In the genomic region with DNA sequence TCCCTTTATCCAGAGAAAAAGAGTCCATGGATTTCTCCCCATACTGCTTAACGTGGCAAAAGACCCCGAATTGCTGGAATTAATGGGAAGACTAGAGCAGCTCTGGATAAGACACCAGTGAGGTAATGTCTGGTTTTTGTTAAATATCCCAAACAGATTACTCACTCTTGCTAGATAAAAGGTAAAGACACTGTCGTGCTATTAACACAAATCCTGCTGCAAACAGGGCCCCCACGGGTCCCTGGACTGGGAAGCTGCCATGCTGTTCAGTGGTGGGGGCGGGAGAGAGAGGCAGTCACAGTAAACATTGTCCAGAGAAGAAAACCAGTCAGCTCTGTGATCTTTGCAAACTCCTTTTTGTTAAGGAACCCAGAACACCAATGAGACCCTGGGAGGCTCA, we compare ENCODE assay signal across 1 cellular context.
A peak's percentile ranks its signal among the peaks of the same experiment; 100 is the strongest.
TF ChIP-seq lines count a peak whose summit lies in the region.

No MANE protein-coding gene starts in this region.

TF ChIP-seq in HepG2, 621 proteins besides CTCF, POLR2A, EP300 and RAD21 (continued from another document):
- TF ChIP-seq, protein P1, sequence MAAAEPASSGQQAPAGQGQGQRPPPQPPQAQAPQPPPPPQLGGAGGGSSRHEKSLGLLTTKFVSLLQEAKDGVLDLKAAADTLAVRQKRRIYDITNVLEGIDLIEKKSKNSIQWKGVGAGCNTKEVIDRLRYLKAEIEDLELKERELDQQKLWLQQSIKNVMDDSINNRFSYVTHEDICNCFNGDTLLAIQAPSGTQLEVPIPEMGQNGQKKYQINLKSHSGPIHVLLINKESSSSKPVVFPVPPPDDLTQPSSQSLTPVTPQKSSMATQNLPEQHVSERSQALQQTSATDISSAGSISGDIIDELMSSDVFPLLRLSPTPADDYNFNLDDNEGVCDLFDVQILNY (CRISPR knock-in tag; conservative IDR thresholded peaks at IDR 0.05): no peak
- TF ChIP-seq ZNF414 (CRISPR knock-in tag; IDR thresholded peaks at IDR 0.05) (no peak), ZNF567 (CRISPR knock-in tag; IDR thresholded peaks at IDR 0.05; ENCODE audit: borderline replicate concordance) (no peak), SAP130 (CRISPR knock-in tag; IDR thresholded peaks at IDR 0.05; ENCODE audit: low read depth) (0 out of 2 replicates have a peak, but pooled peaks have one; percentile 23), ZNF75D (CRISPR knock-in tag; IDR thresholded peaks at IDR 0.05; ENCODE audit: borderline replicate concordance) (no peak), JUND (CRISPR knock-in tag; IDR thresholded peaks at IDR 0.05) (no peak), NFRKB (IDR thresholded peaks at IDR 0.05) (no peak), REPIN1 (CRISPR knock-in tag; IDR thresholded peaks at IDR 0.05; ENCODE audit: borderline replicate concordance, low read depth) (no peak), TBP (CRISPR knock-in tag; IDR thresholded peaks at IDR 0.05) (no peak), ETV5 (CRISPR knock-in tag; IDR thresholded peaks at IDR 0.05; ENCODE audit: borderline replicate concordance) (no peak), PAX8 (CRISPR knock-in tag; IDR thresholded peaks at IDR 0.05; ENCODE audit: borderline replicate concordance) (no peak), SIX4 (CRISPR knock-in tag; IDR thresholded peaks at IDR 0.05) (no peak), ZKSCAN1 (IDR thresholded peaks at IDR 0.05; ENCODE audit: low read length) (no peak), TBX2 (CRISPR knock-in tag; IDR thresholded peaks at IDR 0.05; ENCODE audit: borderline replicate concordance) (peak; percentile 41; the same call in 1 of the 2 replicates), ZNF235 (CRISPR knock-in tag; IDR thresholded peaks at IDR 0.05; ENCODE audit: borderline replicate concordance) (no peak), XRCC5 (optimal IDR thresholded peaks at IDR 0.05; ENCODE audit: low read length) (no peak), SAFB2 (CRISPR knock-in tag; IDR thresholded peaks at IDR 0.05; ENCODE audit: borderline replicate concordance, low read depth) (no peak), FOXK1 (CRISPR knock-in tag; IDR thresholded peaks at IDR 0.05; ENCODE audit: borderline replicate concordance, low read depth) (no peak), ZNF577 (CRISPR knock-in tag; IDR thresholded peaks at IDR 0.05; ENCODE audit: borderline replicate concordance, low read depth) (no peak), ASH2L (IDR thresholded peaks at IDR 0.05; ENCODE audit: insufficient read length, low read depth, low read length) (no peak), ZSCAN29 (CRISPR knock-in tag; conservative IDR thresholded peaks at IDR 0.05) (no peak)
- TF ChIP-seq, protein P2, sequence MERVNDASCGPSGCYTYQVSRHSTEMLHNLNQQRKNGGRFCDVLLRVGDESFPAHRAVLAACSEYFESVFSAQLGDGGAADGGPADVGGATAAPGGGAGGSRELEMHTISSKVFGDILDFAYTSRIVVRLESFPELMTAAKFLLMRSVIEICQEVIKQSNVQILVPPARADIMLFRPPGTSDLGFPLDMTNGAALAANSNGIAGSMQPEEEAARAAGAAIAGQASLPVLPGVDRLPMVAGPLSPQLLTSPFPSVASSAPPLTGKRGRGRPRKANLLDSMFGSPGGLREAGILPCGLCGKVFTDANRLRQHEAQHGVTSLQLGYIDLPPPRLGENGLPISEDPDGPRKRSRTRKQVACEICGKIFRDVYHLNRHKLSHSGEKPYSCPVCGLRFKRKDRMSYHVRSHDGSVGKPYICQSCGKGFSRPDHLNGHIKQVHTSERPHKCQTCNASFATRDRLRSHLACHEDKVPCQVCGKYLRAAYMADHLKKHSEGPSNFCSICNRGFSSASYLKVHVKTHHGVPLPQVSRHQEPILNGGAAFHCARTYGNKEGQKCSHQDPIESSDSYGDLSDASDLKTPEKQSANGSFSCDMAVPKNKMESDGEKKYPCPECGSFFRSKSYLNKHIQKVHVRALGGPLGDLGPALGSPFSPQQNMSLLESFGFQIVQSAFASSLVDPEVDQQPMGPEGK (CRISPR knock-in tag; IDR thresholded peaks at IDR 0.05): peak; percentile 91
- TF ChIP-seq, protein P3, sequence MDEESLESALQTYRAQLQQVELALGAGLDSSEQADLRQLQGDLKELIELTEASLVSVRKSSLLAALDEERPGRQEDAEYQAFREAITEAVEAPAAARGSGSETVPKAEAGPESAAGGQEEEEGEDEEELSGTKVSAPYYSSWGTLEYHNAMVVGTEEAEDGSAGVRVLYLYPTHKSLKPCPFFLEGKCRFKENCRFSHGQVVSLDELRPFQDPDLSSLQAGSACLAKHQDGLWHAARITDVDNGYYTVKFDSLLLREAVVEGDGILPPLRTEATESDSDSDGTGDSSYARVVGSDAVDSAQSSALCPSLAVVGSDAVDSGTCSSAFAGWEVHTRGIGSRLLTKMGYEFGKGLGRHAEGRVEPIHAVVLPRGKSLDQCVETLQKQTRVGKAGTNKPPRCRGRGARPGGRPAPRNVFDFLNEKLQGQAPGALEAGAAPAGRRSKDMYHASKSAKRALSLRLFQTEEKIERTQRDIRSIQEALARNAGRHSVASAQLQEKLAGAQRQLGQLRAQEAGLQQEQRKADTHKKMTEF (CRISPR knock-in tag; IDR thresholded peaks at IDR 0.05): no peak
- TF ChIP-seq, protein P4, sequence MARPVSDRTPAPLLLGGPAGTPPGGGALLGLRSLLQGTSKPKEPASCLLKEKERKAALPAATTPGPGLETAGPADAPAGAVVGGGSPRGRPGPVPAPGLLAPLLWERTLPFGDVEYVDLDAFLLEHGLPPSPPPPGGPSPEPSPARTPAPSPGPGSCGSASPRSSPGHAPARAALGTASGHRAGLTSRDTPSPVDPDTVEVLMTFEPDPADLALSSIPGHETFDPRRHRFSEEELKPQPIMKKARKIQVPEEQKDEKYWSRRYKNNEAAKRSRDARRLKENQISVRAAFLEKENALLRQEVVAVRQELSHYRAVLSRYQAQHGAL (CRISPR knock-in tag; IDR thresholded peaks at IDR 0.05; ENCODE audit: not compliant biosample characterization): no peak
- TF ChIP-seq, protein P5, sequence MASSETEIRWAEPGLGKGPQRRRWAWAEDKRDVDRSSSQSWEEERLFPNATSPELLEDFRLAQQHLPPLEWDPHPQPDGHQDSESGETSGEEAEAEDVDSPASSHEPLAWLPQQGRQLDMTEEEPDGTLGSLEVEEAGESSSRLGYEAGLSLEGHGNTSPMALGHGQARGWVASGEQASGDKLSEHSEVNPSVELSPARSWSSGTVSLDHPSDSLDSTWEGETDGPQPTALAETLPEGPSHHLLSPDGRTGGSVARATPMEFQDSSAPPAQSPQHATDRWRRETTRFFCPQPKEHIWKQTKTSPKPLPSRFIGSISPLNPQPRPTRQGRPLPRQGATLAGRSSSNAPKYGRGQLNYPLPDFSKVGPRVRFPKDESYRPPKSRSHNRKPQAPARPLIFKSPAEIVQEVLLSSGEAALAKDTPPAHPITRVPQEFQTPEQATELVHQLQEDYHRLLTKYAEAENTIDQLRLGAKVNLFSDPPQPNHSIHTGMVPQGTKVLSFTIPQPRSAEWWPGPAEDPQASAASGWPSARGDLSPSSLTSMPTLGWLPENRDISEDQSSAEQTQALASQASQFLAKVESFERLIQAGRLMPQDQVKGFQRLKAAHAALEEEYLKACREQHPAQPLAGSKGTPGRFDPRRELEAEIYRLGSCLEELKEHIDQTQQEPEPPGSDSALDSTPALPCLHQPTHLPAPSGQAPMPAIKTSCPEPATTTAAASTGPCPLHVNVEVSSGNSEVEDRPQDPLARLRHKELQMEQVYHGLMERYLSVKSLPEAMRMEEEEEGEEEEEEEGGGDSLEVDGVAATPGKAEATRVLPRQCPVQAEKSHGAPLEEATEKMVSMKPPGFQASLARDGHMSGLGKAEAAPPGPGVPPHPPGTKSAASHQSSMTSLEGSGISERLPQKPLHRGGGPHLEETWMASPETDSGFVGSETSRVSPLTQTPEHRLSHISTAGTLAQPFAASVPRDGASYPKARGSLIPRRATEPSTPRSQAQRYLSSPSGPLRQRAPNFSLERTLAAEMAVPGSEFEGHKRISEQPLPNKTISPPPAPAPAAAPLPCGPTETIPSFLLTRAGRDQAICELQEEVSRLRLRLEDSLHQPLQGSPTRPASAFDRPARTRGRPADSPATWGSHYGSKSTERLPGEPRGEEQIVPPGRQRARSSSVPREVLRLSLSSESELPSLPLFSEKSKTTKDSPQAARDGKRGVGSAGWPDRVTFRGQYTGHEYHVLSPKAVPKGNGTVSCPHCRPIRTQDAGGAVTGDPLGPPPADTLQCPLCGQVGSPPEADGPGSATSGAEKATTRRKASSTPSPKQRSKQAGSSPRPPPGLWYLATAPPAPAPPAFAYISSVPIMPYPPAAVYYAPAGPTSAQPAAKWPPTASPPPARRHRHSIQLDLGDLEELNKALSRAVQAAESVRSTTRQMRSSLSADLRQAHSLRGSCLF (CRISPR knock-in tag; IDR thresholded peaks at IDR 0.05; ENCODE audit: borderline replicate concordance): no peak
